ENCODE assay signal across 1 cellular context in the genomic region with DNA sequence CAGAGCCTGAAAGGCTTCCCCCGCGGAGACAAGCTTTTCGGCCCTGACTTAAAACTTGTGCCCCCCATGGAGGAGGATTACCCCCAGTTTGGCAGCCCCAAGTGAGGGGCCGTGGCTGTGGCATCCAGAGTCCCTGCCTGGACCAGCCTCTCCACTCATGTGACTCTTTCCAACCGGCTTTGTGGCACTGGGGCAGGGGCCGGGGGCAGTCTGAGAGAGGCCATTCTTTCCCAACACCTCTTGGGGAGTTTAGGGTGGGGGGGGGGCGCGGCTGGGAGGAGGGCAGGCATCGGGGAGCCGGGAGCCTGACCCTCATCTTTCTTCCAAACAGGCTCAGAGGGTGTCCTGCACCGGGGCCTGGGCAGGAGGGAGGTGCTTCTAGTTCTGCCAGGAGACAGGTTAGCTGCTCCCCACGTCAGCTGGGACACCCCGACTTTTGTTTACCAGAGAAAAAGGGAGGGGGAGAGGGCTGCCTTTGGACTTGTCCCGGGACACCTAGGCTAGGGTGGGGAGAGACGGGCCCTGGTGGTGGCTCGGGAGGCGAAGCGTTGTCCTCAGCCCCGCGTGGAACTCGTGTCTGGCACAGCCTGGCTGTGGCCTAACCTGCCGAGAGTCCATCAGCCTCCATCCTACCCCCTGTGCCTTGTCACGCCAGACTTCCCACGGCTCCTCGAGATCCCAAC.
TF ChIP-seq lines count a peak whose summit lies in the region.

No MANE protein-coding gene starts in this region.

TF ChIP-seq in IMR-90, 13 proteins besides CTCF, POLR2A, EP300 and RAD21:
- TF ChIP-seq MAZ (IDR thresholded peaks at IDR 0.05; ENCODE audit: borderline replicate concordance, low read depth, low read length): no peak
- no peak for TF ChIP-seq CHD1 (IDR thresholded peaks at IDR 0.05; ENCODE audit: low read depth, low read length)
- TF ChIP-seq RCOR1 (IDR thresholded peaks at IDR 0.05; ENCODE audit: insufficient replicate concordance, low read length): no peak
- TF ChIP-seq BHLHE40 (IDR thresholded peaks at IDR 0.05; ENCODE audit: low read depth, low read length): no peak
- TF ChIP-seq CEBPB (IDR thresholded peaks at IDR 0.05; ENCODE audit: low read depth, low read length): no peak
- no peak for TF ChIP-seq NFE2L2 (IDR thresholded peaks at IDR 0.05; ENCODE audit: low read depth, low read length)
